In genomic region chr7:22291979-22292378, GRCh38 we compare ENCODE assay signal across 30 cellular contexts.
"Had no signal": no experiment of that assay in that cellular context is flagged by ENCODE, and none has a peak within 500 bp of the region (broad histone marks: within the 10 kb centered on the region; RNA-seq: fewer than 3 reads in every experiment).

No MANE protein-coding gene starts in this region.

- ATAC-seq: activated CD4-positive, CD25-positive, alpha-beta regulatory T cell treated with anti-CD3 and anti-CD28 coated beads, Interleukin-2, amount 50 U/mL, for 24 hours; foreskin keratinocyte; left lung; lower lobe of right lung; mucosa of descending colon; natural killer cell treated with Interleukin-12 subunit alpha and Interleukin-12 subunit beta and Interleukin-15 and Interleukin-18, amount 100 ng/mL, for 72 hours; psoas muscle; stimulated activated memory B cell treated with anti-CD40 and anti-IgM and Interleukin-4, amounts not matched to agents 10 μg/mL and 1 μg/mL and 100 μg/mL, for 72 hours; upper lobe of right lung had no signal

- H3K4me3 ChIP-seq: esophagus muscularis mucosa, left lung, lower lobe of right lung, mucosa of descending colon, ovary, psoas muscle, right atrium auricular region, smooth muscle cell, tibial artery, upper lobe of right lung had no signal

- H3K9me3 ChIP-seq: esophagus muscularis mucosa, left lung, lower lobe of right lung, mucosa of descending colon, ovary, psoas muscle, right atrium auricular region, tibial artery, upper lobe of right lung had no signal

- H3K4me2 ChIP-seq: smooth muscle cell had no signal

- H3K27me3 ChIP-seq: brain microvascular endothelial cell, esophagus muscularis mucosa, foreskin keratinocyte, left lung, ovary, right atrium auricular region, tibial artery, upper lobe of right lung had no signal

- H3K27ac ChIP-seq: brain microvascular endothelial cell, esophagus muscularis mucosa, foreskin keratinocyte, left lung, lower lobe of right lung, ovary, psoas muscle, right atrium auricular region, tibial artery, upper lobe of right lung, VCaP had no signal

- H3K4me1 ChIP-seq: foreskin keratinocyte, psoas muscle had no signal

- DNase-seq: activated CD4-positive, alpha-beta T cell treated with anti-CD3 and anti-CD28 coated beads for 48 hours; activated CD4-positive, alpha-beta T cell treated with anti-CD3 and anti-CD28 coated beads, Interleukin-2, amount 50 U/mL, for 48 hours; activated CD8-positive, alpha-beta memory T cell treated with anti-CD3 and anti-CD28 coated beads, Interleukin-2, amount 50 U/mL, for 48 hours; activated gamma-delta T cell; activated naive CD4-positive, alpha-beta T cell treated with anti-CD3 and anti-CD28 coated beads, Interleukin-2, amount 10 ng/mL, durations not matched to agents 7 days and 5 days; activated naive CD8-positive, alpha-beta T cell treated with anti-CD3 and anti-CD28 coated beads, Interleukin-2, amount 10 ng/mL, durations not matched to agents 7 days and 5 days; activated T-cell treated with anti-CD3 and anti-CD28 coated beads, Interleukin-2, amount 50 U/mL, for 24 hours; brain microvascular endothelial cell; effector CD4-positive, alpha-beta T cell; foreskin keratinocyte; left lung; lower lobe of right lung; mesendoderm; mucosa of descending colon; ovary; psoas muscle; stimulated activated CD4-positive, alpha-beta T cell treated with anti-CD3 and anti-CD28 coated beads, Interleukin-1b, Interleukin-23, amount 100 ng/mL, for 48 hours; stimulated activated CD4-positive, alpha-beta T cell treated with anti-CD3 and anti-CD28 coated beads, Interleukin-4, amount 100 ng/mL, for 4 hours; stimulated activated CD8-positive, alpha-beta memory T cell treated with anti-CD3 and anti-CD28 coated beads, Interleukin-4, amount 100 ng/mL, for 48 hours; stimulated activated naive CD8-positive, alpha-beta T cell treated with anti-CD3 and anti-CD28 coated beads, Interleukin-15, amount 100 ng/mL, for 72 hours; T-helper 9 cell; tibial artery; upper lobe of right lung had no signal

- H3K36me3 ChIP-seq: brain microvascular endothelial cell, esophagus muscularis mucosa, left lung, lower lobe of right lung, ovary, right atrium auricular region, tibial artery, upper lobe of right lung had no signal
